Comparison of ENCODE assay signal across 1 cellular context in genomic region chr5:175878544-175879438, GRCh38.
TF ChIP-seq lines count a peak whose summit lies in the region.

No MANE protein-coding gene starts in this region.

TF ChIP-seq in IMR-90, 13 proteins besides CTCF, POLR2A, EP300 and RAD21:
- TF ChIP-seq MXI1 (IDR thresholded peaks at IDR 0.05; ENCODE audit: borderline replicate concordance, low read depth, low read length) (no peak), USF2 (IDR thresholded peaks at IDR 0.05; ENCODE audit: low read depth, low read length) (no peak), CEBPB (IDR thresholded peaks at IDR 0.05; ENCODE audit: low read depth, low read length) (no peak), NFE2L2 (IDR thresholded peaks at IDR 0.05; ENCODE audit: low read depth, low read length) (no peak), RCOR1 (IDR thresholded peaks at IDR 0.05; ENCODE audit: insufficient replicate concordance, low read length) (no peak), BHLHE40 (IDR thresholded peaks at IDR 0.05; ENCODE audit: low read depth, low read length) (no peak), MAZ (IDR thresholded peaks at IDR 0.05; ENCODE audit: borderline replicate concordance, low read depth, low read length) (no peak), MAFK (IDR thresholded peaks at IDR 0.05; ENCODE audit: low read depth, low read length) (no peak), CHD1 (IDR thresholded peaks at IDR 0.05; ENCODE audit: low read depth, low read length) (no peak), FOS (IDR thresholded peaks at IDR 0.05; ENCODE audit: low read depth, low read length) (no peak), RFX5 (IDR thresholded peaks at IDR 0.05; ENCODE audit: low read depth, low read length) (no peak), ELK1 (IDR thresholded peaks at IDR 0.05; ENCODE audit: borderline replicate concordance, low read depth, low read length) (no peak), SMC3 (IDR thresholded peaks at IDR 0.05; ENCODE audit: low read depth, low read length) (no peak)
